23 cellular contexts compared by ENCODE assay signal in the genomic region with DNA sequence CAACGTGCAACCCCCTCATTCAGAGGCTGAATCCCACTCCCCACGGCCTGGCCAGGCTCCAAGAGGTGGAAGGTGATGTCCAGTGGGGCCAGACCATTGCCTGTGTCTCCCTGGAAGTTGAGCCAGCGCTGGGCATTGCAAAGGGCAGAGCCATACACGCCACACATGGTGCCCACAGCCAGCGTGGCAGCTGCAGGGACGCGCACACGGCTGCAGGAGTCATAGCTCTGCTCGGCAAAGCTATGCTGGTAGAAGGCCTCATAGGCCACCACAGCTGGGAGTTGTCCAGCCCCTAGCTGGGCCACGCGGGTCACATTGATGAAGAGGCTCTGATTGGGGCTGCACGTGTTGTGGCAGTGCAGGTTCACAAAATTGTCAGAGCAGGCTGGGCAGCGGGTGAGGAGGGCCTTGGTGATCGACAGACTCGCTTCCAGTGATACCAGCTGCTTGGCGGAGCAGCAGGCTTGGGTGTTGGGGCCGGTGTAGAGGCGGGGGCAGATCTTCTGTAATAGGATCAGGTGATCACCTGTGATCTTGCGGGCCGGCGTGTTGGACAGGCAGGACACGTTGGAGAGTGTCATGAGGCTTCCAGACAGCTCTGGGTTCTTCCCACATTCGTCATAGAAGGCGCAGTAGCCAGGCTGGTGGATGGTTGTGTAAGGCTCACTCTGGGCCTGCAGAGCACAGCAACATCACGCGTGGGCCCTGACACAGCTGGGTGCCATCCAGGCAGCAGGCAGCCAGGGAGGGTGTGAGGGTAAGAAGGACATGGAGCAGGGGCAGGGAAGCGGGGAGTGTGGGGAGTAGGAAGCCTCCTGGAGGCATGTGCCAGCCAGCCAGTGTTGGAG. TPM values are rescaled to one million over a fixed set of nuclear protein-coding genes. Genes with fewer than 3 reads are reported as not detected.
DNase-seq lines count a peak whose midpoint lies in the region; ATAC-seq, FAIRE-seq and TF ChIP-seq lines count a peak whose summit lies in the region.
"Had no signal": no experiment of that assay in that cellular context is flagged by ENCODE, and none has a peak within 500 bp of the region (broad histone marks: within the 10 kb centered on the region; RNA-seq: fewer than 3 reads in every experiment).

No MANE protein-coding gene starts in this region.

- H2AFZ ChIP-seq in IMR-90 (replicated peaks; ENCODE audit: low read length, poor library complexity): peak overlapping the region; percentile 44

- H2BK120ac ChIP-seq in IMR-90 (ENCODE audit: low read depth, low read length): no peak overlapping the region

- no peaks in the 10 kb centered on the region for H3K4me1 Mint-ChIP-seq in activated T-cell treated with anti-CD3 and anti-CD28 coated beads, Interleukin-2, amount 50 U/mL, for 4 hours (ENCODE audit: low read depth)
- no peaks in the 10 kb centered on the region for H3K4me1 Mint-ChIP-seq in activated T-cell treated with anti-CD3 and anti-CD28 coated beads, Interleukin-2, amount 50 U/mL, for 72 hours (ENCODE audit: low read depth)
- H3K4me1 Mint-ChIP-seq: CD4-positive, alpha-beta memory T cell had no signal

- H4K20me1 ChIP-seq in IMR-90 (ENCODE audit: insufficient read depth, low read length): no peaks in the 10 kb centered on the region

- peaks cover 10% of the 10 kb centered on the region for H3K9me1 ChIP-seq in IMR-90 (ENCODE audit: insufficient read depth, low read length)

- CTCF ChIA-PET in IMR-90 (lab: Yijun Ruan, JAX): no interaction called here

- dilution Hi-C loops in IMR-90 (cut with HindIII; ENCODE audit: low sequenced_read_pairs, unreplicated experiment): no loop called here

- peak overlapping the region; percentile 16 for H3K4me3 Mint-ChIP-seq in activated T-cell treated with anti-CD3 and anti-CD28 coated beads, Interleukin-2, amount 50 U/mL, for 4 hours
- no peak overlapping the region for H3K4me3 Mint-ChIP-seq in activated T-cell treated with anti-CD3 and anti-CD28 coated beads, Interleukin-2, amount 50 U/mL, for 72 hours
- H3K4me3 Mint-ChIP-seq: CD4-positive, alpha-beta memory T cell had no signal

- H3K4me1 ChIP-seq in IMR-90 (ENCODE audit: control insufficient read depth, insufficient read depth, low read length) (peaks cover 8% of the 10 kb centered on the region), liver (ENCODE audit: control insufficient read depth in 4 of 4, insufficient read depth in 4 of 4, low read length in 3 of 4) (peaks cover 5 to 64% (median 37%) of the 10 kb centered on the region in 4 donors), small intestine (ENCODE audit: control insufficient read depth in 2 of 2, insufficient read depth in 1 of 2, low read depth in 1 of 2, low read length in 1 of 2) (peaks cover 0 to 9% of the 10 kb centered on the region in 2 donors), transverse colon (no peaks in the 10 kb centered on the region)
- H3K4me1 ChIP-seq: SJCRH30 had no signal

- no peak overlapping the region for H3K27ac ChIP-seq in IMR-90 (ENCODE audit: insufficient read depth, low read length)
- peak overlapping the region; percentile 86 to 97 for H3K27ac ChIP-seq in liver (ENCODE audit: low read depth in 1 of 2, low read length in 2 of 2)
- H3K27ac ChIP-seq in small intestine (ENCODE audit: low read depth in 1 of 2, low read length in 1 of 2): peak overlapping the region; percentile 91 to 96
- no peak overlapping the region for H3K27ac ChIP-seq in transverse colon
- H3K27ac ChIP-seq: RWPE1, SJCRH30 had no signal

- TF ChIP-seq RAD21 in IMR-90 (IDR thresholded peaks at IDR 0.05; ENCODE audit: low read length): no peak
- no peak for TF ChIP-seq RAD21 in liver (IDR thresholded peaks at IDR 0.05)

- H4K5ac ChIP-seq in IMR-90 (ENCODE audit: low read depth, low read length): no peak overlapping the region

- H3K79me1 ChIP-seq in IMR-90 (ENCODE audit: low read depth in 1 of 2, low read length in 2 of 2): no peaks in the 10 kb centered on the region

- no peak overlapping the region for H2BK15ac ChIP-seq in IMR-90 (ENCODE audit: low read depth, low read length)

- no peak overlapping the region for H3K23ac ChIP-seq in IMR-90 (ENCODE audit: low read depth, low read length)

- H2AK9ac ChIP-seq in IMR-90 (replicated peaks; ENCODE audit: low read depth, low read length, poor library complexity): no peak overlapping the region

- H3K4ac ChIP-seq in IMR-90 (ENCODE audit: low read depth, low read length): no peak overlapping the region

- no peak overlapping the region for H3K4me3 ChIP-seq in IMR-90 (ENCODE audit: insufficient read depth, low read depth, low read length)
- H3K4me3 ChIP-seq in liver (ENCODE audit: low read depth in 1 of 3, low read length in 3 of 3): peak overlapping the region; percentile 54 to 65 (median 63)
- peak overlapping the region in 1 of 2 donors; percentile 73 for H3K4me3 ChIP-seq in small intestine (ENCODE audit: low read depth in 1 of 2, low read length in 2 of 2)
- H3K4me3 ChIP-seq in transverse colon: no peak overlapping the region
- H3K4me3 ChIP-seq: GM12878, SJCRH30 had no signal

- no peak overlapping the region for H3K14ac ChIP-seq in IMR-90 (replicated peaks; ENCODE audit: low read depth, low read length)

- no peak for ATAC-seq in activated T-cell treated with anti-CD3 and anti-CD28 coated beads, Interleukin-2, amount 50 U/mL, for 4 hours
- ATAC-seq in activated T-cell treated with anti-CD3 and anti-CD28 coated beads, Interleukin-2, amount 50 U/mL, for 72 hours (replicated peaks in 1 of 2): no peak
- ATAC-seq in IMR-90 (ENCODE audit: low read depth): no peak

- H2BK20ac ChIP-seq in IMR-90 (ENCODE audit: low read depth, low read length): no peak overlapping the region

- no peak overlapping the region for H3K56ac ChIP-seq in IMR-90 (ENCODE audit: extremely low read depth, insufficient read depth, low read length)

- H3K9ac ChIP-seq in IMR-90 (ENCODE audit: low read depth, low read length) (no peak overlapping the region), liver (ENCODE audit: low read depth in 1 of 2, low read length in 2 of 2) (peak overlapping the region; percentile 72 to 99)

- no peak for DNase-seq in activated T-cell treated with anti-CD3 and anti-CD28 coated beads, Interleukin-2, amount 50 U/mL, for 4 hours
- DNase-seq in activated T-cell treated with anti-CD3 and anti-CD28 coated beads, Interleukin-2, amount 50 U/mL, for 72 hours: no peak
- DNase-seq in IMR-90: no peak
- peak; percentile 24 for DNase-seq in small intestine
- DNase-seq in GM12891 (ENCODE audit: insufficient read length, low spot score): no peak
- DNase-seq in NCI-H1694 treated with DMSO at 0.1 percent for 48 hours (lab: John Stamatoyannopoulos, UW): no peak
- DNase-seq in transverse colon: no peak
- DNase-seq: 8988T; CD4-positive, alpha-beta memory T cell; DMS79; GOT3; NCI-H1105 treated with DMSO at 0.1 percent for 48 hours; NCI-H1930; NCI-H2171 treated with DMSO at 0.1 percent for 48 hours; NCI-H446 treated with DMSO at 0.1 percent for 48 hours; SJCRH30 had no signal

- no peak overlapping the region for H4K91ac ChIP-seq in IMR-90 (ENCODE audit: insufficient read depth, low read depth, low read length)

- H3K27me3 ChIP-seq in IMR-90 (ENCODE audit: control insufficient read depth, insufficient read depth, low read length) (no peaks in the 10 kb centered on the region), liver (ENCODE audit: control insufficient read depth in 4 of 4, insufficient read depth in 4 of 4, low read length in 3 of 4) (no peaks in the 10 kb centered on the region), small intestine (ENCODE audit: control insufficient read depth in 2 of 2, insufficient read depth in 2 of 2, low read length in 2 of 2) (no peaks in the 10 kb centered on the region), transverse colon (no peaks in the 10 kb centered on the region)

- H2BK5ac ChIP-seq in IMR-90 (ENCODE audit: low read depth, low read length, poor library complexity, severe bottlenecking): no peak overlapping the region

- H3K18ac ChIP-seq in IMR-90 (ENCODE audit: low read depth, low read length): no peak overlapping the region

- no peak overlapping the region for H4K8ac ChIP-seq in IMR-90 (ENCODE audit: low read depth in 2 of 2, low read length in 2 of 2)

- FAIRE-seq in small intestine (lab: Jason Lieb, UNC) (no peak), GM12891 (lab: Jason Lieb, UNC) (no peak)
- FAIRE-seq: D721Med, GM12878 had no signal

- in situ Hi-C loops in IMR-90 (cut with MboI; ENCODE audit: low sequenced_read_pairs): no loop called here
- in situ Hi-C loops in transverse colon (cut with MboI; ENCODE audit: low pct_ligation_motif_present in 1 of 4, low pct_unique_long_range_greater_than_20kb in 1 of 4, low sequenced_read_pairs in 3 of 4): no loop called here

- TF ChIP-seq CTCF in IMR-90 (conservative IDR thresholded peaks at IDR 0.05; ENCODE audit: low read depth, low read length) (no peak), liver (IDR thresholded peaks at IDR 0.05; ENCODE audit: low read depth, low read length, missing input control) (no peak), transverse colon (IDR thresholded peaks at IDR 0.05) (no peak)

- no peak for TF ChIP-seq EP300 in transverse colon (IDR thresholded peaks at IDR 0.05; ENCODE audit: low read depth)

- no peaks in the 10 kb centered on the region for H3K9me3 ChIP-seq in IMR-90 (ENCODE audit: control insufficient read depth, insufficient read depth, low read length)
- H3K9me3 ChIP-seq in liver (ENCODE audit: control insufficient read depth in 4 of 4, low read length in 3 of 4): no peaks in the 10 kb centered on the region
- H3K9me3 ChIP-seq in small intestine (ENCODE audit: control insufficient read depth, low read depth): no peaks in the 10 kb centered on the region
- H3K9me3 ChIP-seq in transverse colon: no peaks in the 10 kb centered on the region
- H3K9me3 ChIP-seq: SJCRH30 had no signal

- 96% methylated on average over 8 of the region's 27 CpGs; no CpG with 5 or more reads in 1 of the 2 experiments for WGBS in IMR-90 (ENCODE audit: extremely low coverage in 2 of 2, insufficient read length in 1 of 2), 2 experiments
- 51% methylated on average over 27 of the region's 27 CpGs for WGBS in liver
- 77 to 87% (median 81%) methylated on average over 27 of the region's 27 CpGs for WGBS in small intestine, 3 donors
- WGBS in transverse colon (ENCODE audit: low coverage in 1 of 2), 2 donors: 90% methylated on average over 27 of the region's 27 CpGs; no CpG with 5 or more reads in 1 of the 2 donors

- H3K36me3 Mint-ChIP-seq in activated T-cell treated with anti-CD3 and anti-CD28 coated beads, Interleukin-2, amount 50 U/mL, for 4 hours (ENCODE audit: insufficient read depth): no peaks in the 10 kb centered on the region
- H3K36me3 Mint-ChIP-seq in activated T-cell treated with anti-CD3 and anti-CD28 coated beads, Interleukin-2, amount 50 U/mL, for 72 hours (ENCODE audit: insufficient read depth in 2 of 2): no peaks in the 10 kb centered on the region
- H3K36me3 Mint-ChIP-seq: CD4-positive, alpha-beta memory T cell had no signal

- no peak overlapping the region for H3K4me2 ChIP-seq in IMR-90 (ENCODE audit: low read depth, low read length)

- TF ChIP-seq POLR2A in IMR-90 (IDR thresholded peaks at IDR 0.05; ENCODE audit: low read depth, low read length): no peak
- no peak for TF ChIP-seq POLR2A in GM12891 (IDR thresholded peaks at IDR 0.05; ENCODE audit: low read depth, low read length)
- no peak for TF ChIP-seq POLR2A in transverse colon (IDR thresholded peaks at IDR 0.05)

- H3K9me3 Mint-ChIP-seq in activated T-cell treated with anti-CD3 and anti-CD28 coated beads, Interleukin-2, amount 50 U/mL, for 4 hours: no peaks in the 10 kb centered on the region
- no peaks in the 10 kb centered on the region for H3K9me3 Mint-ChIP-seq in activated T-cell treated with anti-CD3 and anti-CD28 coated beads, Interleukin-2, amount 50 U/mL, for 72 hours
- H3K9me3 Mint-ChIP-seq: CD4-positive, alpha-beta memory T cell had no signal

- H3K27ac Mint-ChIP-seq in activated T-cell treated with anti-CD3 and anti-CD28 coated beads, Interleukin-2, amount 50 U/mL, for 72 hours: no peak overlapping the region

- peak overlapping the region; percentile 30; the same call in 1 of the 2 replicates for H2AK5ac ChIP-seq in IMR-90 (ENCODE audit: low read depth, low read length)

- no TSS peak for BruUV-seq in IMR-90 (replicated peaks; lab: Mats Ljungman, UMichigan)

- peaks cover 2% of the 10 kb centered on the region for H3K27me3 Mint-ChIP-seq in activated T-cell treated with anti-CD3 and anti-CD28 coated beads, Interleukin-2, amount 50 U/mL, for 4 hours (ENCODE audit: low read depth)
- no peaks in the 10 kb centered on the region for H3K27me3 Mint-ChIP-seq in activated T-cell treated with anti-CD3 and anti-CD28 coated beads, Interleukin-2, amount 50 U/mL, for 72 hours (ENCODE audit: low read depth)

- intact Hi-C loops in IMR-90 (cut with micrococcal nuclease) (no loop called here), transverse colon (cut with DNase I; ENCODE audit: low total_unique reads) (no loop called here)

- POLR2A ChIA-PET in IMR-90 (lab: Charles Lee; ENCODE audit: unreplicated experiment): no interaction called here

- H3K36me3 ChIP-seq in IMR-90 (ENCODE audit: control insufficient read depth, insufficient read depth, low read length): no peaks in the 10 kb centered on the region
- H3K36me3 ChIP-seq in liver (ENCODE audit: control insufficient read depth in 4 of 4, insufficient read depth in 3 of 4, low read depth in 1 of 4, low read length in 3 of 4): peaks cover 0 to 4% (median 1%) of the 10 kb centered on the region in 4 donors
- H3K36me3 ChIP-seq in small intestine (ENCODE audit: control insufficient read depth in 2 of 2, insufficient read depth in 2 of 2, low read length in 2 of 2): no peaks in the 10 kb centered on the region
- no peaks in the 10 kb centered on the region for H3K36me3 ChIP-seq in transverse colon
- H3K36me3 ChIP-seq: SJCRH30 had no signal

RNA-seq across cellular contexts. Expression of a gene that starts 1.2 kb away (rescaled TPM):
- total RNA-seq in activated T-cell treated with anti-CD3 and anti-CD28 coated beads, Interleukin-2, amount 50 U/mL, for 4 hours: under 1 TPM in 1 of 3 donors, not detected in 2; 0.03 TPM
- under 1 TPM; 0.12 to 0.25 TPM for total RNA-seq in activated T-cell treated with anti-CD3 and anti-CD28 coated beads, Interleukin-2, amount 50 U/mL, for 72 hours
- not detected in 2 replicates for total RNA-seq in IMR-90 (2012; rRNA removed)
- polyA plus RNA-seq in IMR-90 (2012; rRNA removed): 0.03 and 0.07 TPM in 2 replicates
- polyA plus RNA-seq in IMR-90 (2012; cell fraction: cytosol; rRNA removed): 0.08 TPM in 1 of 2 replicates, not detected in the other
- polyA plus RNA-seq in IMR-90 (2012; cell fraction: nucleus; rRNA removed; ENCODE audit: low replicate concordance): 0.09 and 0.10 TPM in 2 replicates
- 10 to 100 TPM in 1 of 2 donors, 1 to 10 TPM in 1; 7.2 to 16.4 TPM for total RNA-seq in liver
- 10 to 100 TPM; 14.2 to 22.1 TPM for polyA plus RNA-seq in liver
- polyA plus RNA-seq in small intestine: 100 to 1,000 TPM in 1 of 3 donors, 10 to 100 TPM in 2; 39.9 to 108 (median 42.7) TPM
- 0.04 TPM for polyA plus RNA-seq in GM12891 (2012; ENCODE audit: low read depth, missing spikeins)
- under 1 TPM in 1 of 4 donors, not detected in 3; 0.48 TPM for total RNA-seq in transverse colon
- total RNA-seq: G401, GM12878, LHCN-M2, SJCRH30 had no signal
- polyA plus RNA-seq: BJ; CD4-positive, alpha-beta memory T cell had no signal

RNA-seq across cellular contexts. Expression of a gene that starts 33.8 kb away (rescaled TPM):
- total RNA-seq in activated T-cell treated with anti-CD3 and anti-CD28 coated beads, Interleukin-2, amount 50 U/mL, for 4 hours: 100 to 1,000 TPM; 224 to 239 (median 224) TPM
- 10 to 100 TPM; 59.9 to 72.3 TPM for total RNA-seq in activated T-cell treated with anti-CD3 and anti-CD28 coated beads, Interleukin-2, amount 50 U/mL, for 72 hours
- total RNA-seq in IMR-90 (2012; rRNA removed): 56.9 and 67.7 TPM in 2 replicates
- 58.2 and 59.4 TPM in 2 replicates for polyA plus RNA-seq in IMR-90 (2012; rRNA removed)
- polyA plus RNA-seq in IMR-90 (2012; cell fraction: cytosol; rRNA removed): 30.4 and 32.4 TPM in 2 replicates
- 167 and 209 TPM in 2 replicates for polyA plus RNA-seq in IMR-90 (2012; cell fraction: nucleus; rRNA removed; ENCODE audit: low replicate concordance)
- total RNA-seq in liver: 10 to 100 TPM; 24.3 to 42.1 TPM
- 10 to 100 TPM; 31.1 to 32.6 TPM for polyA plus RNA-seq in liver
- 100 to 1,000 TPM in 2 of 3 donors, 10 to 100 TPM in 1; 62.2 to 359 (median 336) TPM for polyA plus RNA-seq in small intestine
- polyA plus RNA-seq in GM12891 (2012; ENCODE audit: low read depth, missing spikeins): 67.7 TPM
- 100 to 1,000 TPM in 1 of 4 donors, 10 to 100 TPM in 3; 41.1 to 202 (median 42.3) TPM for total RNA-seq in transverse colon

RNA-seq across cellular contexts. Expression of a gene that starts 42.1 kb away (rescaled TPM):
- total RNA-seq in activated T-cell treated with anti-CD3 and anti-CD28 coated beads, Interleukin-2, amount 50 U/mL, for 4 hours: 10 to 100 TPM; 71.3 to 79.4 (median 71.4) TPM
- 10 to 100 TPM; 73.6 to 79.8 TPM for total RNA-seq in activated T-cell treated with anti-CD3 and anti-CD28 coated beads, Interleukin-2, amount 50 U/mL, for 72 hours
- total RNA-seq in IMR-90 (2012; rRNA removed) (68.0 and 92.7 TPM in 2 replicates), liver (10 to 100 TPM; 46.5 to 97.1 TPM), transverse colon (100 to 1,000 TPM; 226 to 303 (median 254) TPM)
- polyA plus RNA-seq in IMR-90 (2012; rRNA removed) (57.3 and 58.6 TPM in 2 replicates), liver (10 to 100 TPM; 26.9 to 47.4 TPM), small intestine (10 to 100 TPM; 64.8 to 83.9 (median 76.2) TPM)
- polyA plus RNA-seq in IMR-90 (2012; cell fraction: cytosol; rRNA removed): 44.5 and 118 TPM in 2 replicates
- polyA plus RNA-seq in IMR-90 (2012; cell fraction: nucleus; rRNA removed; ENCODE audit: low replicate concordance): 104 and 122 TPM in 2 replicates
- polyA plus RNA-seq in GM12891 (2012; ENCODE audit: low read depth, missing spikeins): 32.4 TPM

RNA-seq across cellular contexts. Expression of a gene that starts 49.4 kb away (rescaled TPM):
- 10 to 100 TPM; 68.4 to 80.3 (median 75.7) TPM for total RNA-seq in activated T-cell treated with anti-CD3 and anti-CD28 coated beads, Interleukin-2, amount 50 U/mL, for 4 hours
- total RNA-seq in activated T-cell treated with anti-CD3 and anti-CD28 coated beads, Interleukin-2, amount 50 U/mL, for 72 hours: 100 to 1,000 TPM; 105 to 120 TPM
- total RNA-seq in IMR-90 (2012; rRNA removed): 58.3 and 76.0 TPM in 2 replicates
- 37.0 and 49.5 TPM in 2 replicates for polyA plus RNA-seq in IMR-90 (2012; rRNA removed)
- 20.2 and 21.1 TPM in 2 replicates for polyA plus RNA-seq in IMR-90 (2012; cell fraction: cytosol; rRNA removed)
- polyA plus RNA-seq in IMR-90 (2012; cell fraction: nucleus; rRNA removed; ENCODE audit: low replicate concordance): 42.0 and 53.9 TPM in 2 replicates
- total RNA-seq in liver: 10 to 100 TPM; 22.1 to 30.7 TPM
- 10 to 100 TPM; 15.4 to 26.4 TPM for polyA plus RNA-seq in liver
- 10 to 100 TPM; 13.4 to 35.5 (median 15.7) TPM for polyA plus RNA-seq in small intestine
- 36.8 TPM for polyA plus RNA-seq in GM12891 (2012; ENCODE audit: low read depth, missing spikeins)
- total RNA-seq in transverse colon: 10 to 100 TPM; 31.9 to 76.7 (median 38.6) TPM

Comparison
In these comparisons a context has a peak if more than half of its experiments do, and no peak if none do; other contexts are left out.
1. H3K27ac ChIP-seq: peak in liver (2 of 2) and small intestine (2 of 2); none in IMR-90 (single experiment) and transverse colon (0 of 4).
2. H3K4me3 ChIP-seq: peak in liver (3 of 3); none in IMR-90 (single experiment) and transverse colon (0 of 4).